Comparison of ENCODE assay signal across 13 cellular contexts in genomic region chr1:8460132-8460544, GRCh38.
DNase-seq lines count a peak whose midpoint lies in the region; FAIRE-seq and TF ChIP-seq lines count a peak whose summit lies in the region.
"Had no signal": no experiment of that assay in that cellular context is flagged by ENCODE, and none has a peak within 500 bp of the region (broad histone marks: within the 10 kb centered on the region; RNA-seq: fewer than 3 reads in every experiment).

No MANE protein-coding gene starts in this region.

- H3K36me3 Mint-ChIP-seq in mesothelial cell of epicardium = no peaks in the 10 kb centered on the region
- H3K36me3 Mint-ChIP-seq: natural killer cell treated with Interleukin-12 subunit alpha and Interleukin-12 subunit beta and Interleukin-15 and Interleukin-18, amount 100 ng/mL, for 72 hours had no signal

- H3K4me1 ChIP-seq in HUES48 (ENCODE audit: control insufficient read depth, insufficient read depth, low read length) (peaks cover 75% of the 10 kb centered on the region), ectodermal cell (ENCODE audit: control insufficient read depth, insufficient read depth, low read length) (peaks cover 33% of the 10 kb centered on the region), uterus (peaks cover 4 to 20% of the 10 kb centered on the region in 2 donors)

- H3K9ac ChIP-seq in HUES48 (ENCODE audit: low read depth, low read length) = peak overlapping the region; percentile 18

- TF ChIP-seq CTCF in mesothelial cell of epicardium (IDR thresholded peaks at IDR 0.05; ENCODE audit: unreplicated experiment) = peak; percentile 50
- peak in 1 of 4 experiments; percentile 27 for TF ChIP-seq CTCF in uterus (IDR thresholded peaks at IDR 0.05)

- no peaks in the 10 kb centered on the region for H3K9me3 ChIP-seq in HUES48 (ENCODE audit: control insufficient read depth, insufficient read depth, low read length)
- H3K9me3 ChIP-seq in ectodermal cell (ENCODE audit: control insufficient read depth, low read length) = no peaks in the 10 kb centered on the region
- H3K9me3 ChIP-seq in uterus = no peaks in the 10 kb centered on the region
- H3K9me3 ChIP-seq: ascending aorta had no signal

- no peaks in the 10 kb centered on the region for H3K9me3 Mint-ChIP-seq in mesothelial cell of epicardium
- H3K9me3 Mint-ChIP-seq: natural killer cell treated with Interleukin-12 subunit alpha and Interleukin-12 subunit beta and Interleukin-15 and Interleukin-18, amount 100 ng/mL, for 72 hours had no signal

- H3K4me1 Mint-ChIP-seq in mesothelial cell of epicardium = peaks cover 78% of the 10 kb centered on the region

- no peak overlapping the region for H3K4me3 Mint-ChIP-seq in mesothelial cell of epicardium
- H3K4me3 Mint-ChIP-seq: natural killer cell treated with Interleukin-12 subunit alpha and Interleukin-12 subunit beta and Interleukin-15 and Interleukin-18, amount 100 ng/mL, for 72 hours; T-helper 17 cell had no signal

- TF ChIP-seq POLR2A in uterus (IDR thresholded peaks at IDR 0.05) (no peak), H54 (IDR thresholded peaks at IDR 0.05; ENCODE audit: low read depth, low read length) (no peak)

- H3K27me3 ChIP-seq in HUES48 (ENCODE audit: control insufficient read depth, insufficient read depth, low read length) = no peaks in the 10 kb centered on the region
- H3K27me3 ChIP-seq in ectodermal cell (ENCODE audit: control insufficient read depth, insufficient read depth, low read length, poor library complexity, severe bottlenecking) = no peaks in the 10 kb centered on the region
- no peaks in the 10 kb centered on the region for H3K27me3 ChIP-seq in uterus
- H3K27me3 ChIP-seq: ascending aorta had no signal

- FAIRE-seq in H54 (lab: Jason Lieb, UNC) = no peak

- DNase-seq in mesothelial cell of epicardium (ENCODE audit: low spot score in 2 of 2, unreplicated experiment in 2 of 2) (no peak), uterus (no peak), DMS153 treated with DMSO at 0.1 percent for 48 hours (lab: John Stamatoyannopoulos, UW; ENCODE audit: unreplicated experiment) (no peak), H54 (ENCODE audit: insufficient read length, low spot score) (no peak), NCI-H1105 (lab: John Stamatoyannopoulos, UW) (no peak)
- DNase-seq: NCI-H510A treated with DMSO at 0.1 percent for 48 hours, RPMI8226, T-helper 17 cell had no signal

- peak overlapping the region; percentile 90 for H3K27ac ChIP-seq in HUES48 (ENCODE audit: low read depth, low read length)
- H3K27ac ChIP-seq in ectodermal cell (ENCODE audit: insufficient read depth, low read depth, low read length, poor library complexity, severe bottlenecking) = peak overlapping the region; percentile 58
- peak overlapping the region; percentile 19 to 95 for H3K27ac ChIP-seq in uterus

- H3K27me3 Mint-ChIP-seq in mesothelial cell of epicardium (ENCODE audit: low read depth) = no peaks in the 10 kb centered on the region
- H3K27me3 Mint-ChIP-seq: natural killer cell treated with Interleukin-12 subunit alpha and Interleukin-12 subunit beta and Interleukin-15 and Interleukin-18, amount 100 ng/mL, for 72 hours; T-helper 17 cell had no signal

- 0 to 9% methylated on average over 1 to 4 of the region's 4 CpGs for WGBS in ectodermal cell, 2 experiments

- H3K4me3 ChIP-seq in HUES48 (ENCODE audit: low read depth, low read length) (peak overlapping the region; percentile 48), ectodermal cell (ENCODE audit: insufficient read depth, low read depth, low read length) (no peak overlapping the region), uterus (no peak overlapping the region)
- H3K4me3 ChIP-seq: ascending aorta, smooth muscle cell had no signal

- intact Hi-C loops in uterus (cut with DNase I; ENCODE audit: low total_unique reads) = no loop called here

- H3K27ac Mint-ChIP-seq in mesothelial cell of epicardium = peak overlapping the region; percentile 24
- H3K27ac Mint-ChIP-seq: natural killer cell treated with Interleukin-12 subunit alpha and Interleukin-12 subunit beta and Interleukin-15 and Interleukin-18, amount 100 ng/mL, for 72 hours; T-helper 17 cell had no signal

- H3K36me3 ChIP-seq in HUES48 (ENCODE audit: control insufficient read depth, insufficient read depth, low read length) (no peaks in the 10 kb centered on the region), ectodermal cell (ENCODE audit: control insufficient read depth, insufficient read depth, low read length) (no peaks in the 10 kb centered on the region), uterus (no peaks in the 10 kb centered on the region)
- H3K36me3 ChIP-seq: ascending aorta had no signal
